21 cellular contexts compared by ENCODE assay signal in the genomic region with DNA sequence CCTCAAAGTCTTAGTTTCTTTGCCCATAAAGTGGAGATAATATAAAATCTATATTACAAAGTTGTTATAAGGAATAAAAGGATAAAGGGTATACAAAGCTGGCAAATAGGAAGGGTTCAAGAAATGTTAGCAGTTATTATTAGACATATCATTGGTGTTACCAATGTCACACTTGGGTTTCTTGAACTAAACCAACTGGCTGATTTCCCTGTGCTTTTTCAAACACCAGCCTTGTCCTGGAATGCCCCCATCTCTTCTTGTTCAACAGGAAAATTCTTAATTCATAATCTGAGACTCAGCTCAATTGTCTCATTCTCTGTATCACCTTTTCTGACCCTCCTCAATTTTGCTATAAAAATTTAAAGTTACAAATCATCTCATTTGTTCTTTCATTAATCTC.
"Had no signal": no experiment of that assay in that cellular context is flagged by ENCODE, and none has a peak within 500 bp of the region (broad histone marks: within the 10 kb centered on the region; RNA-seq: fewer than 3 reads in every experiment).

No MANE protein-coding gene starts in this region.

- H2AFZ ChIP-seq: hepatocyte had no signal

- DNase-seq: dermis blood vessel endothelial cell; dorsolateral prefrontal cortex; effector CD4-positive, alpha-beta T cell; effector memory CD4-positive, alpha-beta T cell; foreskin keratinocyte; heart left ventricle; hypothalamus; immature natural killer cell; islet precursor cell; kidney; left lung; left ventricle myocardium superior; lower lobe of right lung; mesenchymal stem cell; mucosa of descending colon had no signal

- H3K4me3 ChIP-seq: coronary artery, dorsolateral prefrontal cortex, esophagus muscularis mucosa, gastroesophageal sphincter, heart left ventricle, hepatocyte, left lung, lower lobe of right lung, mucosa of descending colon had no signal

- H3K4me3 Mint-ChIP-seq: immature natural killer cell, mesothelial cell of epicardium had no signal

- H3K9me3 ChIP-seq: esophagus muscularis mucosa, gastroesophageal sphincter, heart left ventricle, left lung, lower lobe of right lung, mucosa of descending colon had no signal

- H3K4me1 ChIP-seq: esophagus muscularis mucosa, foreskin keratinocyte, gastroesophageal sphincter, heart left ventricle, left lung, lower lobe of right lung had no signal

- H3K9me3 Mint-ChIP-seq: mesothelial cell of epicardium had no signal

- H3K36me3 ChIP-seq: esophagus muscularis mucosa, gastroesophageal sphincter, heart left ventricle, left lung, lower lobe of right lung had no signal

- H3K36me3 Mint-ChIP-seq: mesothelial cell of epicardium had no signal

- H3K27ac Mint-ChIP-seq: immature natural killer cell, mesothelial cell of epicardium had no signal

- H3K4me2 ChIP-seq: hepatocyte had no signal

- FAIRE-seq: endothelial cell of umbilical vein had no signal

- H3K79me2 ChIP-seq: hepatocyte had no signal

- H3K27me3 ChIP-seq: dorsolateral prefrontal cortex, esophagus muscularis mucosa, foreskin keratinocyte, gastroesophageal sphincter, heart left ventricle, hepatocyte, left lung had no signal

- H3K4me1 Mint-ChIP-seq: immature natural killer cell had no signal

- ATAC-seq: foreskin keratinocyte, gastroesophageal sphincter, heart left ventricle, left lung, left ventricle myocardium superior, lower lobe of right lung, mucosa of descending colon had no signal

- H3K27ac ChIP-seq: coronary artery, dorsolateral prefrontal cortex, esophagus muscularis mucosa, foreskin keratinocyte, gastroesophageal sphincter, heart left ventricle, hepatocyte, left lung, lower lobe of right lung had no signal
